In genomic region chr1:101847608-101848007, GRCh38 we compare ENCODE assay signal across 13 cellular contexts.
"Had no signal": no experiment of that assay in that cellular context is flagged by ENCODE, and none has a peak within 500 bp of the region (broad histone marks: within the 10 kb centered on the region; RNA-seq: fewer than 3 reads in every experiment).

No MANE protein-coding gene starts in this region.

- H3K4me1 Mint-ChIP-seq: immature natural killer cell, memory B cell had no signal

- H3K27me3 ChIP-seq: ovary, right atrium auricular region had no signal

- H3K27ac ChIP-seq: heart right ventricle, left ventricle myocardium inferior, lower lobe of right lung, ovary, right atrium auricular region had no signal

- DNase-seq: effector memory CD4-positive, alpha-beta T cell; heart right ventricle; immature natural killer cell; left ventricle myocardium inferior; lower lobe of right lung; midbrain; ovary; small intestine; stimulated activated CD4-positive, alpha-beta T cell treated with anti-CD3 and anti-CD28 coated beads, Interleukin-2, amount 100 ng/mL, for 48 hours; stimulated activated naive CD4-positive, alpha-beta T cell treated with Interleukin-2 at 50 U/mL for 16 hours had no signal

- H3K27ac Mint-ChIP-seq: immature natural killer cell, memory B cell, type B pancreatic cell had no signal

- H3K36me3 ChIP-seq: heart right ventricle, left ventricle myocardium inferior, lower lobe of right lung, ovary, right atrium auricular region had no signal

- H3K9me3 ChIP-seq: heart right ventricle, left ventricle myocardium inferior, lower lobe of right lung, ovary, right atrium auricular region had no signal

- H3K27me3 Mint-ChIP-seq: memory B cell had no signal

- H3K4me3 Mint-ChIP-seq: immature natural killer cell, memory B cell had no signal

- H3K9me3 Mint-ChIP-seq: memory B cell, type B pancreatic cell had no signal

- H3K4me1 ChIP-seq: heart right ventricle, left ventricle myocardium inferior, lower lobe of right lung, right atrium auricular region had no signal

- H3K36me3 Mint-ChIP-seq: immature natural killer cell, memory B cell, type B pancreatic cell had no signal

- H3K4me3 ChIP-seq: left ventricle myocardium inferior, lower lobe of right lung, ovary, right atrium auricular region had no signal
